In the genomic region with DNA sequence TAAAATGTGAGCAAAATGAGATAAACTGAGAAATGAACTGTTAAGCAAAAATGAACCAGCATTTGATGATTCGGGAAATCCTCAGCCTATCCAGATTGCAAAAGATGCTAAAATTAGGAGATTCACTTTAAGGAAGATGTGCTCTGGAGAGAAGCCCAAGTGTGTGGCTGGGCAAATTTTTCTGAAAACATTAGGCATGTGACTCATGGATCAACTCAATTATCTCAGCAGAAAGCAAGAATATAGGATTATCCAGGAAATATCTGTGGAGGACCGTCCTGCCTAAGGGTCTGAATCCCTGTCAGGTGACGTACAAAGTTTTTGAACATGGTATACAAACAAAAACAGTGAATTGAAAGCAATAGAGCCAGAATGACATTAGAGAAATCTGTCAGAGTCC, we compare ENCODE assay signal across 21 cellular contexts.
"Had no signal": no experiment of that assay in that cellular context is flagged by ENCODE, and none has a peak within 500 bp of the region (broad histone marks: within the 10 kb centered on the region; RNA-seq: fewer than 3 reads in every experiment).

No MANE protein-coding gene starts in this region.

- DNase-seq: activated CD4-positive, alpha-beta T cell treated with anti-CD3 and anti-CD28 coated beads, Interleukin-2, amount 10 ng/mL, durations not matched to agents 7 days and 5 days; activated CD8-positive, alpha-beta T cell treated with anti-CD3 and anti-CD28 coated beads, Interleukin-2, amount 10 ng/mL, durations not matched to agents 7 days and 5 days; activated naive CD4-positive, alpha-beta T cell treated with anti-CD3 and anti-CD28 coated beads, Interleukin-2, amount 10 ng/mL, durations not matched to agents 7 days and 5 days; activated naive CD8-positive, alpha-beta T cell treated with anti-CD3 and anti-CD28 coated beads, Interleukin-2, amount 50 U/mL, for 24 hours; activated T-cell treated with anti-CD3 and anti-CD28 coated beads, Interleukin-2, amount 50 U/mL, for 24 hours; cortex of kidney; erythroblast; immature natural killer cell; kidney glomerular epithelial cell; left ventricle myocardium inferior; mammary epithelial cell; naive B cell; small intestine; stimulated activated CD4-positive, alpha-beta T cell treated with anti-CD3 and anti-CD28 coated beads, Interleukin-4, amount 100 ng/mL, for 4 hours; stimulated activated naive B cell treated with anti-CD40 and anti-IgM and Interleukin-4, amounts not matched to agents 10 μg/mL and 1 μg/mL and 100 μg/mL, for 72 hours; thyroid gland had no signal

- H3K9me3 ChIP-seq: ascending aorta, prostate gland, thyroid gland had no signal

- H3K4me1 ChIP-seq: ascending aorta, breast epithelium, left ventricle myocardium inferior, prostate gland, right atrium auricular region, thyroid gland had no signal

- H3K27me3 ChIP-seq: ascending aorta, breast epithelium, right atrium auricular region, thyroid gland had no signal

- H3K27ac ChIP-seq: ascending aorta, breast epithelium, left ventricle myocardium inferior, prostate gland, right atrium auricular region, thyroid gland had no signal

- H3K4me3 ChIP-seq: ascending aorta, breast epithelium, left ventricle myocardium inferior, prostate gland, right atrium auricular region, thyroid gland had no signal

- ATAC-seq: activated CD4-positive, CD25-positive, alpha-beta regulatory T cell treated with anti-CD3 and anti-CD28 coated beads, Interleukin-2, amount 50 U/mL, for 24 hours; activated CD8-positive, alpha-beta T cell treated with anti-CD3 and anti-CD28 coated beads, Interleukin-2, amount 10 ng/mL, durations not matched to agents 7 days and 5 days; activated naive CD8-positive, alpha-beta T cell treated with anti-CD3 and anti-CD28 coated beads, Interleukin-2, amount 50 U/mL, for 24 hours; stimulated activated naive B cell treated with anti-CD40 and anti-IgM and Interleukin-4, amounts not matched to agents 10 μg/mL and 1 μg/mL and 100 μg/mL, for 72 hours had no signal

- H3K36me3 ChIP-seq: ascending aorta, breast epithelium, left ventricle myocardium inferior, prostate gland, right atrium auricular region, thyroid gland had no signal
